ENCODE assay signal across 2 cellular contexts in the genomic region with DNA sequence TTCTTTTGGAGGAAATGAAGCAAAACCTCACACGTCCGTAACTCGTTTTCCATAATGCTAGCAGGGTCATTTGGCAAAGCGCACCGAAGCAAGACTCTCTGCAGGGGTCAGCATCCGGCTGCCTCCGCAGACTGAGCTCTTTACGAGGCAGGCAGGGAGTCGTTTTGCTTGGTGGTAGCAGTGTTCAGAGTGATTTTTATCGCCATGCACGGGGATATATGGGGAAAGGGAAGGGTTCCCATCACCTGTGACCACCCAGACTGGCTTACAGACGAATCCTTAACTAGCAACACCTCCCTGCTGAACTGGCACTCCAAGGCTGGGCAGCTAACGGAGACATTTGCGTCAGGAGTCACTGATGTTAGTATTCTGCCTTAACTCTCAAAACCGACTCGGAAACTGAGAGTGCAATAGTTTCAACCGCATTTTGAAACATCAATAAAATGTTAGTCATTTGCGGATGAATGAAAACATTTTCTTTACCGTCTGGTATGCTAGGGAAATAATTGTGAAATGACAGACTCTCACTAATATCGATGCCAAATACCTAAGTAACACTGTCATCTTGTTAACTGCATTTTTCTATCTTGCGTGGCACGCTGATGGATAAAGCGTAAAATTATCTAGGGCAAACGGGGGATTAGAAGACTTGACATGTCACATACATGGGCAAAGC.
TF ChIP-seq lines count a peak whose summit lies in the region.

No MANE protein-coding gene starts in this region.

TF ChIP-seq in GM23338, 12 proteins besides CTCF, POLR2A, EP300 and RAD21 (continued from another document and continues in another):
- TF ChIP-seq POLR2AphosphoS5 (IDR thresholded peaks at IDR 0.05; ENCODE audit: low read depth) (no peak), EZH2phosphoT487 (IDR thresholded peaks at IDR 0.05; ENCODE audit: unreplicated experiment) (no peak), ZNF114 (CRISPR knock-in tag; IDR thresholded peaks at IDR 0.05) (no peak), NANOG (IDR thresholded peaks at IDR 0.05; ENCODE audit: borderline replicate concordance) (no peak), ZNF331 (CRISPR knock-in tag; IDR thresholded peaks at IDR 0.05; ENCODE audit: low read depth) (no peak), EZH2 (IDR thresholded peaks at IDR 0.05; ENCODE audit: low read depth, unreplicated experiment) (no peak), JUNB (IDR thresholded peaks at IDR 0.05; ENCODE audit: unreplicated experiment) (no peak)
- TF ChIP-seq, protein P1, sequence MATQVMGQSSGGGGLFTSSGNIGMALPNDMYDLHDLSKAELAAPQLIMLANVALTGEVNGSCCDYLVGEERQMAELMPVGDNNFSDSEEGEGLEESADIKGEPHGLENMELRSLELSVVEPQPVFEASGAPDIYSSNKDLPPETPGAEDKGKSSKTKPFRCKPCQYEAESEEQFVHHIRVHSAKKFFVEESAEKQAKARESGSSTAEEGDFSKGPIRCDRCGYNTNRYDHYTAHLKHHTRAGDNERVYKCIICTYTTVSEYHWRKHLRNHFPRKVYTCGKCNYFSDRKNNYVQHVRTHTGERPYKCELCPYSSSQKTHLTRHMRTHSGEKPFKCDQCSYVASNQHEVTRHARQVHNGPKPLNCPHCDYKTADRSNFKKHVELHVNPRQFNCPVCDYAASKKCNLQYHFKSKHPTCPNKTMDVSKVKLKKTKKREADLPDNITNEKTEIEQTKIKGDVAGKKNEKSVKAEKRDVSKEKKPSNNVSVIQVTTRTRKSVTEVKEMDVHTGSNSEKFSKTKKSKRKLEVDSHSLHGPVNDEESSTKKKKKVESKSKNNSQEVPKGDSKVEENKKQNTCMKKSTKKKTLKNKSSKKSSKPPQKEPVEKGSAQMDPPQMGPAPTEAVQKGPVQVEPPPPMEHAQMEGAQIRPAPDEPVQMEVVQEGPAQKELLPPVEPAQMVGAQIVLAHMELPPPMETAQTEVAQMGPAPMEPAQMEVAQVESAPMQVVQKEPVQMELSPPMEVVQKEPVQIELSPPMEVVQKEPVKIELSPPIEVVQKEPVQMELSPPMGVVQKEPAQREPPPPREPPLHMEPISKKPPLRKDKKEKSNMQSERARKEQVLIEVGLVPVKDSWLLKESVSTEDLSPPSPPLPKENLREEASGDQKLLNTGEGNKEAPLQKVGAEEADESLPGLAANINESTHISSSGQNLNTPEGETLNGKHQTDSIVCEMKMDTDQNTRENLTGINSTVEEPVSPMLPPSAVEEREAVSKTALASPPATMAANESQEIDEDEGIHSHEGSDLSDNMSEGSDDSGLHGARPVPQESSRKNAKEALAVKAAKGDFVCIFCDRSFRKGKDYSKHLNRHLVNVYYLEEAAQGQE (IDR thresholded peaks at IDR 0.05; ENCODE audit: unreplicated experiment) = no peak
- TF ChIP-seq, protein P2, sequence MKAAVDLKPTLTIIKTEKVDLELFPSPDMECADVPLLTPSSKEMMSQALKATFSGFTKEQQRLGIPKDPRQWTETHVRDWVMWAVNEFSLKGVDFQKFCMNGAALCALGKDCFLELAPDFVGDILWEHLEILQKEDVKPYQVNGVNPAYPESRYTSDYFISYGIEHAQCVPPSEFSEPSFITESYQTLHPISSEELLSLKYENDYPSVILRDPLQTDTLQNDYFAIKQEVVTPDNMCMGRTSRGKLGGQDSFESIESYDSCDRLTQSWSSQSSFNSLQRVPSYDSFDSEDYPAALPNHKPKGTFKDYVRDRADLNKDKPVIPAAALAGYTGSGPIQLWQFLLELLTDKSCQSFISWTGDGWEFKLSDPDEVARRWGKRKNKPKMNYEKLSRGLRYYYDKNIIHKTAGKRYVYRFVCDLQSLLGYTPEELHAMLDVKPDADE (IDR thresholded peaks at IDR 0.05) = no peak

TF ChIP-seq in SK-N-SH, 30 proteins besides CTCF, POLR2A, EP300 and RAD21 (continued from another document):
- peak; percentile 84; the same call in 1 of the 2 replicates for TF ChIP-seq TEAD4 (IDR thresholded peaks at IDR 0.05; ENCODE audit: borderline replicate concordance, insufficient read depth)
- no peak for TF ChIP-seq MAX (IDR thresholded peaks at IDR 0.05; ENCODE audit: low read depth)
- TF ChIP-seq, protein P3, sequence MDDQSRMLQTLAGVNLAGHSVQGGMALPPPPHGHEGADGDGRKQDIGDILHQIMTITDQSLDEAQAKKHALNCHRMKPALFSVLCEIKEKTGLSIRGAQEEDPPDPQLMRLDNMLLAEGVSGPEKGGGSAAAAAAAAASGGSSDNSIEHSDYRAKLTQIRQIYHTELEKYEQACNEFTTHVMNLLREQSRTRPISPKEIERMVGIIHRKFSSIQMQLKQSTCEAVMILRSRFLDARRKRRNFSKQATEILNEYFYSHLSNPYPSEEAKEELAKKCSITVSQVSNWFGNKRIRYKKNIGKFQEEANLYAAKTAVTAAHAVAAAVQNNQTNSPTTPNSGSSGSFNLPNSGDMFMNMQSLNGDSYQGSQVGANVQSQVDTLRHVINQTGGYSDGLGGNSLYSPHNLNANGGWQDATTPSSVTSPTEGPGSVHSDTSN (IDR thresholded peaks at IDR 0.05) = 0 out of 2 replicates have a peak, but pooled peaks have one; percentile 11
- TF ChIP-seq CHD2 (IDR thresholded peaks at IDR 0.05; ENCODE audit: low read length, partially characterized antibody) = no peak
- TF ChIP-seq NFIC (IDR thresholded peaks at IDR 0.05; ENCODE audit: borderline replicate concordance) = peak; percentile 67
- TF ChIP-seq NRF1 (IDR thresholded peaks at IDR 0.05; ENCODE audit: low read depth, low read length) = no peak
- no peak for TF ChIP-seq ELF1 (IDR thresholded peaks at IDR 0.05)
- TF ChIP-seq YY1 (IDR thresholded peaks at IDR 0.05; ENCODE audit: low read depth) = no peak
- no peak for TF ChIP-seq MEF2A (IDR thresholded peaks at IDR 0.05; ENCODE audit: borderline replicate concordance, low read depth)
- no peak for TF ChIP-seq ZBTB33 (IDR thresholded peaks at IDR 0.05; ENCODE audit: borderline replicate concordance, low read depth)
- TF ChIP-seq RCOR1 (IDR thresholded peaks at IDR 0.05; ENCODE audit: low read length) = no peak
- no peak; the same call in none of the 2 replicates for TF ChIP-seq TAF1 (IDR thresholded peaks at IDR 0.05; ENCODE audit: borderline replicate concordance, low read depth, low read length)
- no peak for TF ChIP-seq GABPA (IDR thresholded peaks at IDR 0.05; ENCODE audit: low read depth)
- peak; percentile 60 for TF ChIP-seq TCF12 (IDR thresholded peaks at IDR 0.05)
- TF ChIP-seq GATA2 (CRISPR knock-in tag; IDR thresholded peaks at IDR 0.05) = peak; percentile 61
- TF ChIP-seq FOSL2 (IDR thresholded peaks at IDR 0.05; ENCODE audit: borderline replicate concordance, low read depth) = peak; percentile 58
- no peak for TF ChIP-seq RXRA (IDR thresholded peaks at IDR 0.05; ENCODE audit: borderline replicate concordance, low read depth)
- TF ChIP-seq SIN3A (IDR thresholded peaks at IDR 0.05; ENCODE audit: borderline replicate concordance, low read depth, low read length) = no peak
- peak; percentile 76 for TF ChIP-seq JUND (IDR thresholded peaks at IDR 0.05)
- no peak for TF ChIP-seq POLR2AphosphoS5 (IDR thresholded peaks at IDR 0.05; ENCODE audit: low read depth, low read length)
- no peak for TF ChIP-seq MXI1 (IDR thresholded peaks at IDR 0.05; ENCODE audit: low read depth, low read length)
- TF ChIP-seq, protein P1 (IDR thresholded peaks at IDR 0.05; ENCODE audit: low read depth, low read length) = no peak
- no peak for TF ChIP-seq RFX5 (IDR thresholded peaks at IDR 0.05; ENCODE audit: low read length)
- TF ChIP-seq, protein P4, sequence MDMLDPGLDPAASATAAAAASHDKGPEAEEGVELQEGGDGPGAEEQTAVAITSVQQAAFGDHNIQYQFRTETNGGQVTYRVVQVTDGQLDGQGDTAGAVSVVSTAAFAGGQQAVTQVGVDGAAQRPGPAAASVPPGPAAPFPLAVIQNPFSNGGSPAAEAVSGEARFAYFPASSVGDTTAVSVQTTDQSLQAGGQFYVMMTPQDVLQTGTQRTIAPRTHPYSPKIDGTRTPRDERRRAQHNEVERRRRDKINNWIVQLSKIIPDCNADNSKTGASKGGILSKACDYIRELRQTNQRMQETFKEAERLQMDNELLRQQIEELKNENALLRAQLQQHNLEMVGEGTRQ (IDR thresholded peaks at IDR 0.05; ENCODE audit: borderline replicate concordance, low read depth, low read length) = no peak
- peak; percentile 28; the same call in 1 of the 2 replicates for TF ChIP-seq SMC3 (IDR thresholded peaks at IDR 0.05; ENCODE audit: low read depth, low read length)
- TF ChIP-seq, protein P5, sequence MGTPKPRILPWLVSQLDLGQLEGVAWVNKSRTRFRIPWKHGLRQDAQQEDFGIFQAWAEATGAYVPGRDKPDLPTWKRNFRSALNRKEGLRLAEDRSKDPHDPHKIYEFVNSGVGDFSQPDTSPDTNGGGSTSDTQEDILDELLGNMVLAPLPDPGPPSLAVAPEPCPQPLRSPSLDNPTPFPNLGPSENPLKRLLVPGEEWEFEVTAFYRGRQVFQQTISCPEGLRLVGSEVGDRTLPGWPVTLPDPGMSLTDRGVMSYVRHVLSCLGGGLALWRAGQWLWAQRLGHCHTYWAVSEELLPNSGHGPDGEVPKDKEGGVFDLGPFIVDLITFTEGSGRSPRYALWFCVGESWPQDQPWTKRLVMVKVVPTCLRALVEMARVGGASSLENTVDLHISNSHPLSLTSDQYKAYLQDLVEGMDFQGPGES (IDR thresholded peaks at IDR 0.05; ENCODE audit: low read depth, low read length) = no peak
- TF ChIP-seq FOXM1 (IDR thresholded peaks at IDR 0.05; ENCODE audit: low read depth) = no peak
- TF ChIP-seq, protein P6, sequence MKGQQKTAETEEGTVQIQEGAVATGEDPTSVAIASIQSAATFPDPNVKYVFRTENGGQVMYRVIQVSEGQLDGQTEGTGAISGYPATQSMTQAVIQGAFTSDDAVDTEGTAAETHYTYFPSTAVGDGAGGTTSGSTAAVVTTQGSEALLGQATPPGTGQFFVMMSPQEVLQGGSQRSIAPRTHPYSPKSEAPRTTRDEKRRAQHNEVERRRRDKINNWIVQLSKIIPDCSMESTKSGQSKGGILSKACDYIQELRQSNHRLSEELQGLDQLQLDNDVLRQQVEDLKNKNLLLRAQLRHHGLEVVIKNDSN (IDR thresholded peaks at IDR 0.05; ENCODE audit: borderline replicate concordance, low read depth) = no peak
